In the genomic region with DNA sequence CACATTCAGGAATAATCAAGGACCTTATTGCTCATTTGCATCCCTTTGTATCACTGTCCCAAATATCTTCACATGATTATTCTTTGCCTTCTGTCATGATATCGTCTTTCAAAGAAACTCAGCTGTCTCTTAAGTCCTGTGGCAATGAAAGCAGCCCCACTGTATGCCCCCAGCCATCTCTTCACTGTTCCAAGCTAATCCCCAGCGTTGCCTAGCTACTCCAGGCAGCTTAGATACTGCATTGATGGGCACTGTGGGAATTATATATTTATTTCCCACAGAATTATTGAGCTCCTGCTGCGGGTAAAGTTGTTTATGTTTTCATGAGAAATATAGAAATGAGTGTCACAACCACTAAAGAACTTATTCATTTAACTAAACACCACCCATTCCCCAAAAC, we compare ENCODE assay signal across 28 cellular contexts.
"Had no signal": no experiment of that assay in that cellular context is flagged by ENCODE, and none has a peak within 500 bp of the region (broad histone marks: within the 10 kb centered on the region; RNA-seq: fewer than 3 reads in every experiment).

No MANE protein-coding gene starts in this region.

- DNase-seq: activated B cell treated with CpG ODN at 0.5 μM for 24 hours; activated CD4-positive, alpha-beta T cell treated with anti-CD3 and anti-CD28 coated beads, Interleukin-2, amount 50 U/mL, for 4 hours; activated naive CD4-positive, alpha-beta T cell; activated T-cell treated with anti-CD3 and anti-CD28 coated beads for 4 hours; activated T-cell treated with anti-CD3 and anti-CD28 coated beads, Interleukin-2, amount 50 U/mL, for 72 hours; anterior cingulate cortex; effector memory CD4-positive, alpha-beta T cell; erythroblast; gastrocnemius medialis; hippocampal formation; immature natural killer cell; kidney; left colon; mammary epithelial cell; naive B cell; nephron progenitor cell; pancreas; retina; stimulated activated CD4-positive, alpha-beta T cell treated with anti-CD3 and anti-CD28 coated beads, Interleukin-12 subunit alpha, Interleukin-12 subunit beta, amount 100 ng/mL, for 4 hours; stimulated activated CD4-positive, alpha-beta T cell treated with anti-CD3 and anti-CD28 coated beads, Interleukin-4, amount 100 ng/mL, for 1 hour; T-helper 17 cell; upper lobe of left lung had no signal

- H3K27ac ChIP-seq: gastrocnemius medialis, pancreas, prostate gland, skin epidermis, upper lobe of left lung, vagina had no signal

- H3K4me3 ChIP-seq: gastrocnemius medialis, pancreas, prostate gland, skin epidermis, upper lobe of left lung, vagina had no signal

- H3K27me3 ChIP-seq: gastrocnemius medialis, pancreas, upper lobe of left lung, vagina had no signal

- H3K9me3 ChIP-seq: gastrocnemius medialis, pancreas, prostate gland, upper lobe of left lung, vagina had no signal

- H3K9me3 Mint-ChIP-seq: activated B cell treated with CpG ODN at 0.5 μM for 24 hours; activated T-cell treated with anti-CD3 and anti-CD28 coated beads, Interleukin-2, amount 50 U/mL, for 72 hours; immature natural killer cell; naive B cell; nephron progenitor cell; stimulated activated naive CD8-positive, alpha-beta T cell treated with anti-CD3 and anti-CD28 coated beads, Interleukin-15, Interleukin-2, amounts not matched to agents 100 ng/mL and 50 ng/mL, for 24 hours had no signal

- H3K27me3 Mint-ChIP-seq: activated B cell treated with CpG ODN at 0.5 μM for 24 hours; activated naive CD8-positive, alpha-beta T cell; naive B cell; stimulated activated naive CD8-positive, alpha-beta T cell treated with anti-CD3 and anti-CD28 coated beads, Interleukin-15, Interleukin-2, amounts not matched to agents 100 ng/mL and 50 ng/mL, for 24 hours; T-helper 17 cell had no signal

- H3K36me3 ChIP-seq: prostate gland had no signal

- H3K4me3 Mint-ChIP-seq: activated B cell treated with CpG ODN at 0.5 μM for 24 hours; activated naive CD8-positive, alpha-beta T cell; activated T-cell treated with anti-CD3 and anti-CD28 coated beads, Interleukin-2, amount 50 U/mL, for 72 hours; immature natural killer cell; naive B cell; nephron progenitor cell; stimulated activated naive CD8-positive, alpha-beta T cell treated with anti-CD3 and anti-CD28 coated beads, Interleukin-15, Interleukin-2, amounts not matched to agents 100 ng/mL and 50 ng/mL, for 24 hours; T-helper 17 cell had no signal

- H3K27ac Mint-ChIP-seq: activated B cell treated with CpG ODN at 0.5 μM for 24 hours; activated naive CD8-positive, alpha-beta T cell; immature natural killer cell; nephron progenitor cell; stimulated activated naive CD8-positive, alpha-beta T cell treated with anti-CD3 and anti-CD28 coated beads, Interleukin-15, Interleukin-2, amounts not matched to agents 100 ng/mL and 50 ng/mL, for 24 hours had no signal

- ATAC-seq: activated T-cell treated with anti-CD3 and anti-CD28 coated beads, Interleukin-2, amount 50 U/mL, for 72 hours; gastrocnemius medialis; left colon; pancreas; sciatic nerve; T-helper 17 cell had no signal

- H3K4me1 ChIP-seq: gastrocnemius medialis, pancreas, prostate gland, upper lobe of left lung, vagina had no signal
